13 cellular contexts compared by ENCODE assay signal in genomic region chr4:78627046-78627965, GRCh38.
A peak's percentile ranks its signal among the peaks of the same experiment; 100 is the strongest.
DNase-seq lines count a peak whose midpoint lies in the region; ATAC-seq and TF ChIP-seq lines count a peak whose summit lies in the region.
"Had no signal": no experiment of that assay in that cellular context is flagged by ENCODE, and none has a peak within 500 bp of the region (broad histone marks: within the 10 kb centered on the region; RNA-seq: fewer than 3 reads in every experiment).

No MANE protein-coding gene starts in this region.

- H3K14ac ChIP-seq in mesenchymal stem cell (ENCODE audit: low read length in 2 of 2), result no peak overlapping the region

- H2BK12ac ChIP-seq in mesenchymal stem cell (ENCODE audit: low read length in 2 of 2), result peak overlapping the region in 1 of 2 experiments; percentile 43

- H4K91ac ChIP-seq in mesenchymal stem cell (ENCODE audit: low read length), result no peak overlapping the region

- no peaks in the 10 kb centered on the region for H3K79me1 ChIP-seq in mesenchymal stem cell (replicated peaks; ENCODE audit: low read length, poor library complexity, severe bottlenecking)

- no peak overlapping the region for H3K4me3 Mint-ChIP-seq in activated T-helper 17 cell treated with anti-CD3 and anti-CD28 coated beads, Interleukin-2, amount 50 U/mL, for 72 hours
- H3K4me3 Mint-ChIP-seq: activated naive CD8-positive, alpha-beta T cell treated with anti-CD3 and anti-CD28 coated beads, Interleukin-2, amount 50 U/mL, for 24 hours had no signal

- H3K4me1 Mint-ChIP-seq in activated T-helper 17 cell treated with anti-CD3 and anti-CD28 coated beads, Interleukin-2, amount 50 U/mL, for 72 hours, result no peaks in the 10 kb centered on the region

- no peak overlapping the region for H3K4me3 ChIP-seq in mesenchymal stem cell (ENCODE audit: insufficient read depth in 1 of 2, low read depth in 1 of 2, low read length in 2 of 2)

- H3K36me3 Mint-ChIP-seq in activated T-helper 17 cell treated with anti-CD3 and anti-CD28 coated beads, Interleukin-2, amount 50 U/mL, for 72 hours (ENCODE audit: low read depth), result no peaks in the 10 kb centered on the region

- no peaks in the 10 kb centered on the region for H3K36me3 ChIP-seq in mesenchymal stem cell (ENCODE audit: control insufficient read depth in 1 of 2, insufficient read depth in 2 of 2, low read depth in 1 of 2, low read length in 2 of 2)

- H3K23ac ChIP-seq in mesenchymal stem cell (ENCODE audit: low read length in 2 of 2), result no peak overlapping the region

- TF ChIP-seq CTCF in GM20000 (IDR thresholded peaks at IDR 0.05; ENCODE audit: extremely low read depth, missing control alignments), result no peak

- ATAC-seq in HG03060 (IDR thresholded peaks at IDR 0.05; ENCODE audit: low read depth, unreplicated experiment) (peak; percentile 53), HG03439 (IDR thresholded peaks at IDR 0.05; ENCODE audit: unreplicated experiment) (no peak), GM21526 (IDR thresholded peaks at IDR 0.05; ENCODE audit: low FRiP score, unreplicated experiment) (no peak)
- peak; percentile 69 for ATAC-seq in activated T-helper 17 cell treated with anti-CD3 and anti-CD28 coated beads, Interleukin-2, amount 50 U/mL, for 72 hours (replicated peaks)
- ATAC-seq: activated naive CD8-positive, alpha-beta T cell treated with anti-CD3 and anti-CD28 coated beads, Interleukin-2, amount 50 U/mL, for 24 hours had no signal

- peaks cover 10% of the 10 kb centered on the region for H3K4me1 ChIP-seq in mesenchymal stem cell (ENCODE audit: control insufficient read depth, insufficient read depth, low read depth, low read length)

- peak overlapping the region in 1 of 2 experiments; percentile 62 for H3K4ac ChIP-seq in mesenchymal stem cell (ENCODE audit: low read depth in 1 of 2, low read length in 2 of 2)

- H2AK5ac ChIP-seq in mesenchymal stem cell (ENCODE audit: low read length, severe bottlenecking), result peak overlapping the region; percentile 36

- WGBS in mesenchymal stem cell, result 97% methylated on average over 3 of the region's 3 CpGs

- peak; percentile 75 for DNase-seq in Caki2 (ENCODE audit: low read depth)
- DNase-seq in mesenchymal stem cell, result no peak
- no peak for DNase-seq in GM20000 (ENCODE audit: low spot score)
- no peak for DNase-seq in NAMALWA (ENCODE audit: low spot score)
- DNase-seq: activated CD8-positive, alpha-beta memory T cell treated with anti-CD3 and anti-CD28 coated beads, Interleukin-2, amount 50 U/mL, for 48 hours; activated naive CD8-positive, alpha-beta T cell treated with anti-CD3 and anti-CD28 coated beads, Interleukin-2, amount 50 U/mL, for 24 hours; DMS79 treated with DMSO at 0.1 percent for 48 hours; NCI-H146; NCI-H748 treated with DMSO at 0.1 percent for 48 hours had no signal

- no peak overlapping the region for H2BK5ac ChIP-seq in mesenchymal stem cell (ENCODE audit: low read depth, low read length, poor library complexity, severe bottlenecking)

- H3K4me2 ChIP-seq in mesenchymal stem cell (ENCODE audit: low read length, poor library complexity, severe bottlenecking), result no peak overlapping the region

- in situ Hi-C loops in Caki2 (cut with HindIII; ENCODE audit: low pct_unique_long_range_greater_than_20kb, low sequenced_read_pairs), result no loop called here

- H3K9me3 ChIP-seq in mesenchymal stem cell (ENCODE audit: control insufficient read depth, low read length), result no peaks in the 10 kb centered on the region

- no peak overlapping the region for H3K27ac Mint-ChIP-seq in activated T-helper 17 cell treated with anti-CD3 and anti-CD28 coated beads, Interleukin-2, amount 50 U/mL, for 72 hours
- H3K27ac Mint-ChIP-seq: activated naive CD8-positive, alpha-beta T cell treated with anti-CD3 and anti-CD28 coated beads, Interleukin-2, amount 50 U/mL, for 24 hours had no signal

- H3K9ac ChIP-seq in mesenchymal stem cell (ENCODE audit: low read length), result no peak overlapping the region

- H3K18ac ChIP-seq in mesenchymal stem cell (ENCODE audit: low read depth in 1 of 2, low read length in 2 of 2), result peak overlapping the region in 1 of 2 experiments; percentile 7

- no peak overlapping the region for H2BK15ac ChIP-seq in mesenchymal stem cell (ENCODE audit: low read depth, poor library complexity, severe bottlenecking)

- H3K27me3 ChIP-seq in mesenchymal stem cell (ENCODE audit: control insufficient read depth in 1 of 2, insufficient read depth in 1 of 2, low read length in 2 of 2), result no peaks in the 10 kb centered on the region

- H3K27ac ChIP-seq in mesenchymal stem cell (ENCODE audit: low read length, poor library complexity, severe bottlenecking), result no peak overlapping the region

- no peak overlapping the region for H4K8ac ChIP-seq in mesenchymal stem cell (ENCODE audit: low read length)

- H3K27me3 Mint-ChIP-seq in activated T-helper 17 cell treated with anti-CD3 and anti-CD28 coated beads, Interleukin-2, amount 50 U/mL, for 72 hours, result no peaks in the 10 kb centered on the region
- H3K27me3 Mint-ChIP-seq: activated naive CD8-positive, alpha-beta T cell treated with anti-CD3 and anti-CD28 coated beads, Interleukin-2, amount 50 U/mL, for 24 hours had no signal

- H2AFZ ChIP-seq in mesenchymal stem cell (ENCODE audit: low read depth, low read length), result no peak overlapping the region

- H2BK120ac ChIP-seq in mesenchymal stem cell (ENCODE audit: low read depth, low read length), result no peak overlapping the region

- H3K9me3 Mint-ChIP-seq in activated T-helper 17 cell treated with anti-CD3 and anti-CD28 coated beads, Interleukin-2, amount 50 U/mL, for 72 hours, result no peaks in the 10 kb centered on the region
- H3K9me3 Mint-ChIP-seq: activated naive CD8-positive, alpha-beta T cell treated with anti-CD3 and anti-CD28 coated beads, Interleukin-2, amount 50 U/mL, for 24 hours had no signal

Comparison
In these comparisons a context has a peak if more than half of its experiments do, and no peak if none do; other contexts are left out.
1. ATAC-seq: peak in HG03060 (single experiment) and activated T-helper 17 cell treated with anti-CD3 and anti-CD28 coated beads, Interleukin-2, amount 50 U/mL, for 72 hours (single experiment); none in HG03439 (single experiment) and GM21526 (single experiment).